ENCODE assay signal across 23 cellular contexts in the genomic region with DNA sequence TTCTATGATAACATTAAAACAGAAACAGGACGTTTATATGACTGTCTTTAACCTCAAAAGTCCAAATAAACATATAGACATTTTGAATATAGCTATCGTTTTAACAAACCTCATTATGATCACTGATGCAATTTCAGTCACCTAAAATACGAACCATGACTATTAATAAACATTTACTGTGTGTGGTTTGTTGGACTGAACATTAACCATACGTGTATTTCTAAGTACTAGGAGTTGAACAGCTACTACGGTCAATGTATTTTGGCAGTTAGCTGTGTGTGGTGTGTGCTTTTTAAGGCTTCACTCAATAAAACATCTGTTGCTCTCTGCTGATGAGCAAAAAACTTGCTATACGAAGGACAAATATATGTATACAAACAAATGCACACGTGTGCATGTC.
"Had no signal": no experiment of that assay in that cellular context is flagged by ENCODE, and none has a peak within 500 bp of the region (broad histone marks: within the 10 kb centered on the region; RNA-seq: fewer than 3 reads in every experiment).

No MANE protein-coding gene starts in this region.

- ATAC-seq: effector memory CD8-positive, alpha-beta T cell; gastroesophageal sphincter; lower lobe of right lung; natural killer cell treated with Interleukin-12 subunit alpha and Interleukin-12 subunit beta and Interleukin-15 and Interleukin-18, amount 100 ng/mL, for 72 hours; stimulated activated naive CD8-positive, alpha-beta T cell treated with anti-CD3 and anti-CD28 coated beads, Interleukin-15, Interleukin-2, amounts not matched to agents 100 U/mL and 50 U/mL, for 24 hours had no signal

- H3K4me1 ChIP-seq: esophagus squamous epithelium, gastroesophageal sphincter, left ventricle myocardium inferior, lower lobe of right lung, right atrium auricular region, sigmoid colon, tibial artery, upper lobe of left lung, uterus had no signal

- H3K4me1 Mint-ChIP-seq: immature natural killer cell had no signal

- H3K36me3 ChIP-seq: esophagus squamous epithelium, gastroesophageal sphincter, lower lobe of right lung, neural progenitor cell, ovary, right atrium auricular region, tibial artery, uterus had no signal

- H3K27me3 Mint-ChIP-seq: dendritic cell treated with granulocyte-macrophage colony-stimulating factor and Interleukin-4, amounts not matched to agents 40 ng/mL and 50 ng/mL, for 4 days; effector memory CD8-positive, alpha-beta T cell; natural killer cell treated with Interleukin-12 subunit alpha and Interleukin-12 subunit beta and Interleukin-15 and Interleukin-18, amount 100 ng/mL, for 72 hours had no signal

- H3K4me2 ChIP-seq: neural progenitor cell had no signal

- H3K27ac ChIP-seq: esophagus squamous epithelium, gastroesophageal sphincter, left ventricle myocardium inferior, lower lobe of right lung, neural progenitor cell, ovary, right atrium auricular region, sigmoid colon, tibial artery, upper lobe of left lung, uterus had no signal

- H2AFZ ChIP-seq: neural progenitor cell had no signal

- H3K4me3 Mint-ChIP-seq: dendritic cell treated with granulocyte-macrophage colony-stimulating factor and Interleukin-4, amounts not matched to agents 40 ng/mL and 50 ng/mL, for 4 days; effector memory CD8-positive, alpha-beta T cell; immature natural killer cell; natural killer cell treated with Interleukin-12 subunit alpha and Interleukin-12 subunit beta and Interleukin-15 and Interleukin-18, amount 100 ng/mL, for 72 hours; neural progenitor cell had no signal

- H3K4me3 ChIP-seq: esophagus squamous epithelium, gastroesophageal sphincter, left ventricle myocardium inferior, lower lobe of right lung, neural progenitor cell, ovary, right atrium auricular region, sigmoid colon, tibial artery, upper lobe of left lung, uterus had no signal

- DNase-seq: effector memory CD8-positive, alpha-beta T cell; esophagus squamous epithelium; glutamatergic neuron; immature natural killer cell; left ventricle myocardium inferior; lower lobe of right lung; mesenchymal stem cell; midbrain; nucleus accumbens; ovary; sigmoid colon; small intestine; stimulated activated CD4-positive, alpha-beta T cell treated with anti-CD3 and anti-CD28 coated beads, Interleukin-12 subunit alpha, Interleukin-12 subunit beta, amount 100 ng/mL, for 4 hours; stimulated activated CD4-positive, alpha-beta T cell treated with anti-CD3 and anti-CD28 coated beads, Interleukin-2, amount 100 ng/mL, for 48 hours; stimulated activated naive CD8-positive, alpha-beta T cell treated with anti-CD3 and anti-CD28 coated beads, Interleukin-15, Interleukin-2, amounts not matched to agents 100 U/mL and 50 U/mL, for 24 hours; tibial artery; upper lobe of left lung; uterus had no signal

- H3K9me3 ChIP-seq: esophagus squamous epithelium, gastroesophageal sphincter, left ventricle myocardium inferior, lower lobe of right lung, ovary, right atrium auricular region, sigmoid colon, tibial artery, upper lobe of left lung, uterus had no signal

- H3K9ac ChIP-seq: neural progenitor cell had no signal

- H3K27me3 ChIP-seq: esophagus squamous epithelium, gastroesophageal sphincter, neural progenitor cell, ovary, right atrium auricular region, sigmoid colon, tibial artery, upper lobe of left lung, uterus had no signal

- H3K27ac Mint-ChIP-seq: dendritic cell treated with granulocyte-macrophage colony-stimulating factor and Interleukin-4, amounts not matched to agents 40 ng/mL and 50 ng/mL, for 4 days; effector memory CD8-positive, alpha-beta T cell; immature natural killer cell; natural killer cell treated with Interleukin-12 subunit alpha and Interleukin-12 subunit beta and Interleukin-15 and Interleukin-18, amount 100 ng/mL, for 72 hours; neural progenitor cell had no signal

- H3K9me3 Mint-ChIP-seq: dendritic cell treated with granulocyte-macrophage colony-stimulating factor and Interleukin-4, amounts not matched to agents 40 ng/mL and 50 ng/mL, for 4 days; effector memory CD8-positive, alpha-beta T cell; immature natural killer cell; natural killer cell treated with Interleukin-12 subunit alpha and Interleukin-12 subunit beta and Interleukin-15 and Interleukin-18, amount 100 ng/mL, for 72 hours; neural progenitor cell had no signal
